19 cellular contexts compared by ENCODE assay signal in the genomic region with DNA sequence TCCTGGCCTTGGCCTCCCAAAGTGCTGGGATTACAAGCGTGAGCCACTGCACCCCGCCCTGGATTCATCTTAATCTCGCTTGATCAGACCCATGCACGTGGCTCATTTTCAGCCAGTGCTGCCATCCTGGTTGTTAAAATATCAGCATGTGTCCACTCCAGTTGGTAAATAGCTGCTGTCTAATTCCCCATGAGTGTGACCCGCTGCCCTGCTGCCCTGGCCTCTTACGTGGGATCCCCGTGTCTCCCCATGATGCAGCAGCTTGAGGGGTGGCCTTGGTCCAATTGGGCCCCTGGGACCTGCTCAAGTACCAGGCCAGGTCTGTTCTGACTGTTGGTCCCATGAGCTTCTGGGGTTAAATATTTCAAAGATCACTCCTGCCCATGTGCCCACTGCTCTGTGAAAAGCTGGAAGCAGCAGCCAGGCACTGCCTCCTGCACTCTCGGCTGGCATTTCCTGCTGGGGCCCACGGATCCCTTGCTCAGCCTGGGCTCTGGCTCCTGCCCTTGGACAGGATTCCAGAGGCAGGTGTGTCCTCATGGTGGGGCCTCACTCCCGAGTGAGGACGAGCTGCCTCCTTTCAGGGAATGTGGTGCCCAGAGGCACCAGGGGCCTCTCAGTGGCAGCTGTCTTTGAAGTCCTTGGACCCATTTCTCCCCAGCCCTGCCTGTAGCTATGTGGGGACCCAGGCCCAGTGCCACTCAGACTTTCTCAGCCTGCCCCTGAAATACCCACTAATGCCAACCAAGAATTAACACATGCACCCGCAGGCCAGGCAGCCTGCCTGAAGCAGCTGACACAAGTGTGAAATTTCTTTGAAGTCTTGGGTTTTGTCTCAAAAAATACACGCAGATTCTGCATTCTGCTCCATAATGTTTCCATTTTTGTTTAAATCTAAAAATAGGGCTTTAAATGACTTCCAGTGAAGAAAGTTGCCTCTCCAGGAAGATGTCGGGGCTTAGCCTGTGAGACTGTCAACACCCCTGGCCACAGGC. TPM values are rescaled to one million over a fixed set of nuclear protein-coding genes. Genes with fewer than 3 reads are reported as not detected.
A peak's percentile ranks its signal among the peaks of the same experiment; 100 is the strongest.
DNase-seq lines count a peak whose midpoint lies in the region; ATAC-seq and TF ChIP-seq lines count a peak whose summit lies in the region.
"Had no signal": no experiment of that assay in that cellular context is flagged by ENCODE, and none has a peak within 500 bp of the region (broad histone marks: within the 10 kb centered on the region; RNA-seq: fewer than 3 reads in every experiment).

No MANE protein-coding gene starts in this region.

- H3K27me3 ChIP-seq in trophoblast cell (ENCODE audit: insufficient read depth, low read length) (no peaks in the 10 kb centered on the region), HAP-1 (ENCODE audit: low read depth) (peaks cover 7% of the 10 kb centered on the region; the same call in 1 of the 2 replicates)
- H3K27me3 ChIP-seq: right lobe of liver, uterus had no signal

- in situ Hi-C loops in HAP-1 (cut with MboI; ENCODE audit: low sequenced_read_pairs): loop anchor here (5.0 to 10.0 kb wide), 3 partner anchors 181 to 484 kb away; no protein-coding TSS in a partner anchor

- H2AK5ac ChIP-seq in trophoblast cell (ENCODE audit: low read length): no peak overlapping the region

- no peak overlapping the region for H4K12ac ChIP-seq in trophoblast cell (ENCODE audit: low read depth, low read length)

- no peak overlapping the region for H2BK120ac ChIP-seq in trophoblast cell (ENCODE audit: insufficient read depth, low read length, poor library complexity)

- ATAC-seq in GM19023 (IDR thresholded peaks at IDR 0.05; ENCODE audit: unreplicated experiment): no peak
- no peak for ATAC-seq in GM21381 (IDR thresholded peaks at IDR 0.05; ENCODE audit: unreplicated experiment)
- ATAC-seq: right lobe of liver; stimulated activated effector memory CD8-positive, alpha-beta T cell treated with anti-CD3 and anti-CD28 coated beads, Interleukin-12 subunit alpha, Interleukin-12 subunit beta, amount 100 ng/mL, for 72 hours had no signal

- H3K23ac ChIP-seq in trophoblast cell (ENCODE audit: low read length): no peak overlapping the region

- H3K27ac ChIP-seq in RWPE1 (peak overlapping the region; percentile 17; the same call in 1 of the 2 replicates), trophoblast cell (ENCODE audit: low read depth, low read length) (no peak overlapping the region)
- H3K27ac ChIP-seq: GM23248, right lobe of liver, uterus had no signal

- H4K8ac ChIP-seq in trophoblast cell (ENCODE audit: low read depth, low read length): no peak overlapping the region

- no peaks in the 10 kb centered on the region for H3K4me1 ChIP-seq in trophoblast cell (ENCODE audit: control insufficient read depth in 1 of 2, insufficient read depth in 2 of 2, low read length in 2 of 2)
- H3K4me1 ChIP-seq in HAP-1: no peaks in the 10 kb centered on the region
- H3K4me1 ChIP-seq: uterus had no signal

- no peak overlapping the region for H3K14ac ChIP-seq in trophoblast cell (ENCODE audit: low read length)

- WGBS in trophoblast cell (ENCODE audit: extremely low coverage, insufficient coverage, insufficient read length): no CpG with 5 or more reads among the region's 14 CpGs

- no peak overlapping the region for H2BK5ac ChIP-seq in trophoblast cell (ENCODE audit: low read depth, low read length, poor library complexity)

- peak overlapping the region; percentile 30 for H3K9ac ChIP-seq in trophoblast cell (ENCODE audit: low read length)
- H3K9ac ChIP-seq: GM23248 had no signal

- DNase-seq in NCI-H226 (peak; percentile 66), RWPE1 (ENCODE audit: low spot score) (no peak), glomerular visceral epithelial cell (ENCODE audit: extremely low spot score) (peak; percentile 21), trophoblast cell (no peak), HAP-1 (ENCODE audit: low spot score in 2 of 2) (no peak)
- DNase-seq: activated CD4-positive, alpha-beta T cell treated with anti-CD3 and anti-CD28 coated beads, Interleukin-2, amount 50 U/mL, for 48 hours; activated gamma-delta T cell; activated naive CD8-positive, alpha-beta T cell treated with anti-CD3 and anti-CD28 coated beads, Interleukin-2, amount 10 ng/mL, durations not matched to agents 7 days and 5 days; GM23248; HFFc6; NCI-H526; right lobe of liver; stimulated activated CD4-positive, alpha-beta T cell treated with anti-CD3 and anti-CD28 coated beads, Interleukin-4, amount 100 ng/mL, for 24 hours; substantia nigra; T-helper 1 cell; uterus had no signal

- H3K9me3 ChIP-seq in trophoblast cell (ENCODE audit: insufficient read depth, low read depth, low read length) (no peaks in the 10 kb centered on the region), HAP-1 (no peaks in the 10 kb centered on the region)
- H3K9me3 ChIP-seq: right lobe of liver, uterus had no signal

- no peaks in the 10 kb centered on the region for H3K79me1 ChIP-seq in trophoblast cell (ENCODE audit: low read length)

- no peak overlapping the region for H3K4me2 ChIP-seq in trophoblast cell (ENCODE audit: low read length)

- no peak overlapping the region for H2BK12ac ChIP-seq in trophoblast cell (ENCODE audit: low read length)

- no peak for TF ChIP-seq CTCF in RWPE1 (conservative IDR thresholded peaks at IDR 0.05; ENCODE audit: low read depth)

- CTCF ChIA-PET in RWPE1 (lab: Yijun Ruan, JAX): interaction anchor here (0.5 to 12.7 kb wide), 6 partner anchors 125 to 663 kb away, joined by 3 to 407 read pairs (median 3); no protein-coding TSS in a partner anchor

- H3K36me3 ChIP-seq in trophoblast cell (ENCODE audit: control insufficient read depth in 1 of 2, insufficient read depth in 2 of 2, low read length in 2 of 2) (no peaks in the 10 kb centered on the region), HAP-1 (replicated peaks) (no peaks in the 10 kb centered on the region)
- H3K36me3 ChIP-seq: right lobe of liver, uterus had no signal

- no peak overlapping the region for H4K91ac ChIP-seq in trophoblast cell (ENCODE audit: low read depth, low read length)

- H3K4me3 ChIP-seq in trophoblast cell (ENCODE audit: low read depth, low read length): no peak overlapping the region
- H3K4me3 ChIP-seq in HAP-1: no peak overlapping the region
- H3K4me3 ChIP-seq: GM23248, right lobe of liver, uterus had no signal

- H2AFZ ChIP-seq in trophoblast cell (ENCODE audit: insufficient read depth, low read length, poor library complexity): no peak overlapping the region
- H2AFZ ChIP-seq: GM23248 had no signal

- POLR2A ChIA-PET in RWPE1 (lab: Yijun Ruan, JAX; ENCODE audit: low non-redundant PET): no interaction called here

- no peaks in the 10 kb centered on the region for H3K79me2 ChIP-seq in trophoblast cell (ENCODE audit: control insufficient read depth, insufficient read depth, low read length, poor library complexity)

- no peak overlapping the region for H3K18ac ChIP-seq in trophoblast cell (ENCODE audit: low read length)

- H3K4ac ChIP-seq in trophoblast cell (ENCODE audit: low read depth, low read length): no peak overlapping the region

RNA-seq across cellular contexts. Expression of a gene that starts 38.1 kb away (rescaled TPM):
- 1.8 and 2.4 TPM in 2 replicates for polyA plus RNA-seq in trophoblast cell (2013)

Comparison
In these comparisons a context has a peak if more than half of its experiments do, and no peak if none do; other contexts are left out.
1. DNase-seq: peak in NCI-H226 (single experiment) and glomerular visceral epithelial cell (single experiment); none in RWPE1 (single experiment), trophoblast cell (0 of 2) and HAP-1 (0 of 2).